In genomic region chr17:47292206-47292605, GRCh38 we compare ENCODE assay signal across 31 cellular contexts. TPM values are rescaled to one million over a fixed set of nuclear protein-coding genes. Genes with fewer than 3 reads are reported as not detected.
"Had no signal": no experiment of that assay in that cellular context is flagged by ENCODE, and none has a peak within 500 bp of the region (broad histone marks: within the 10 kb centered on the region; RNA-seq: fewer than 3 reads in every experiment).

No MANE protein-coding gene starts in this region.

- H2AFZ ChIP-seq: parathyroid adenoma had no signal

- H3K27ac ChIP-seq: ovary, parathyroid adenoma, psoas muscle, skin epidermis, spleen, suprapubic skin, testis, tibial nerve, upper lobe of left lung, vagina had no signal

- H3K36me3 ChIP-seq: ovary, spleen, upper lobe of left lung, vagina had no signal

- ATAC-seq: naive thymus-derived CD8-positive, alpha-beta T cell; natural killer cell treated with Interleukin-12 subunit alpha and Interleukin-12 subunit beta and Interleukin-15 and Interleukin-18, amount 100 ng/mL, for 72 hours; psoas muscle; right cardiac atrium; sciatic nerve; stimulated activated memory B cell treated with anti-CD40 and anti-IgM and Interleukin-4, amounts not matched to agents 10 μg/mL and 1 μg/mL and 100 μg/mL, for 72 hours; stimulated activated naive CD8-positive, alpha-beta T cell treated with anti-CD3 and anti-CD28 coated beads, Interleukin-15, amount 100 ng/mL, for 72 hours; stimulated activated naive CD8-positive, alpha-beta T cell treated with anti-CD3 and anti-CD28 coated beads, Interleukin-15, Interleukin-2, amounts not matched to agents 100 U/mL and 50 U/mL, for 24 hours had no signal

- H3K9ac ChIP-seq: parathyroid adenoma had no signal

- H3K27me3 ChIP-seq: ovary, spleen, suprapubic skin, testis, tibial nerve, upper lobe of left lung, vagina had no signal

- H3K9me3 ChIP-seq: ovary, psoas muscle, spleen, suprapubic skin, testis, tibial nerve, upper lobe of left lung, vagina had no signal

- DNase-seq: naive thymus-derived CD8-positive, alpha-beta T cell; nephron progenitor cell; occipital lobe; ovary; posterior cingulate gyrus; psoas muscle; spleen; stimulated activated CD4-positive, alpha-beta T cell treated with anti-CD3 and anti-CD28 coated beads, Interleukin-12 subunit alpha, Interleukin-12 subunit beta, amount 100 ng/mL, for 4 hours; stimulated activated CD4-positive, alpha-beta T cell treated with anti-CD3 and anti-CD28 coated beads, Interleukin-1b, Interleukin-23, amount 100 ng/mL, for 48 hours; stimulated activated CD4-positive, alpha-beta T cell treated with anti-CD3 and anti-CD28 coated beads, Interleukin-4, amount 100 ng/mL, for 1 hour; stimulated activated CD4-positive, alpha-beta T cell treated with anti-CD3 and anti-CD28 coated beads, Interleukin-4, amount 100 ng/mL, for 4 hours; stimulated activated CD8-positive, alpha-beta memory T cell treated with anti-CD3 and anti-CD28 coated beads, Interleukin-4, amount 100 ng/mL, for 48 hours; stimulated activated naive CD4-positive, alpha-beta T cell; stimulated activated naive CD8-positive, alpha-beta T cell treated with anti-CD3 and anti-CD28 coated beads, Interleukin-15, amount 100 ng/mL, for 72 hours; stimulated activated naive CD8-positive, alpha-beta T cell treated with anti-CD3 and anti-CD28 coated beads, Interleukin-15, Interleukin-2, amounts not matched to agents 100 U/mL and 50 U/mL, for 24 hours; substantia nigra; testis; trophoblast cell had no signal

- H3K4me2 ChIP-seq: smooth muscle cell had no signal

- H3K4me1 ChIP-seq: psoas muscle, upper lobe of left lung had no signal

- H3K4me3 ChIP-seq: ovary, psoas muscle, skin epidermis, smooth muscle cell, spleen, suprapubic skin, testis, tibial nerve, upper lobe of left lung, vagina had no signal

- FAIRE-seq: urothelium cell line had no signal

- H3K79me2 ChIP-seq: parathyroid adenoma had no signal

RNA-seq across cellular contexts. Expression of gene ITGB3, which starts 38.6 kb away (rescaled TPM):
- total RNA-seq: naive thymus-derived CD8-positive, alpha-beta T cell; progenitor cell of endocrine pancreas had no signal
- polyA plus RNA-seq: naive thymus-derived CD8-positive, alpha-beta T cell had no signal
